13 cellular contexts compared by ENCODE assay signal in the genomic region with DNA sequence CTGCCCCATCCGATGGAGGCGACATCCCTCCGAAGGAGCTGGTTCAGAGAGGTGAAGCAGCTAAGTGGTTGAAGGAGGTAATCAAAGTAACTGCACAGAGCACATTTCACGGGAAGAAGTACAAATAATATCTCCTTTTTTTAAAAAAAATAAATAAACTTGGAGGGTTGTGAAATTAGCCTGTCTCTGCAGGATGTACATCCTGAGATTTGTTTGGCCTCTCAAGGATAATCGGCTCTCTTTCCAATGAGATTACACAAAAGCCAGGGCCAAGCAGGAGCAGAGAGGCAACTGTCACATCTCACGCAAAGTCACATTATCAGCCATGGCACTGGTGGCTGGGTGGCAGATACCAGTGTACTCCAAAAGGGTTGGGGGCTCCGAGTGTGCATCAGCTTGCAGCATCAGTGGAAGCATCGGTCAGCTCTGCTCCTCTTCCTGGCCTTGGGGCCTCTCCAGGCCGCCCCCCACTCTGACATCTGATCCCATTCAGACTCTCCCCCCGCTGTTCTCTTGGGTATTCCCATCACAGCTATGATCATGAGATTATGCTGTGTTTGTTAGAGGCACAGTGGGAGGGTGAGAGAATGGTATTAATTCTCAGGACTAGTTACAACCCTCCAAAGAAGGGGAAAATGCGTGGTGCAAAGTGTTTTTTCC.
"Had no signal": no experiment of that assay in that cellular context is flagged by ENCODE, and none has a peak within 500 bp of the region (broad histone marks: within the 10 kb centered on the region; RNA-seq: fewer than 3 reads in every experiment).

No MANE protein-coding gene starts in this region.

- FAIRE-seq: bronchial epithelial cell, endothelial cell of umbilical vein, urothelium cell line had no signal

- H3K4me3 Mint-ChIP-seq: activated CD8-positive, alpha-beta memory T cell treated with anti-CD3 and anti-CD28 coated beads, Interleukin-2, amount 10 ng/mL, durations not matched to agents 7 days and 5 days; activated naive CD8-positive, alpha-beta T cell; activated T-cell treated with anti-CD3 and anti-CD28 coated beads, Interleukin-2, amount 50 U/mL, for 24 hours; nephron had no signal

- H3K9me3 ChIP-seq: thyroid gland had no signal

- DNase-seq: activated CD8-positive, alpha-beta memory T cell treated with anti-CD3 and anti-CD28 coated beads, Interleukin-2, amount 10 ng/mL, durations not matched to agents 7 days and 5 days; activated effector memory CD4-positive, alpha-beta T cell treated with Interleukin-2 at 50 U/mL for 16 hours; activated T-cell treated with anti-CD3 and anti-CD28 coated beads, Interleukin-2, amount 50 U/mL, for 24 hours; amygdala; foreskin keratinocyte; stimulated activated CD4-positive, alpha-beta T cell treated with anti-CD3 and anti-CD28 coated beads, Interleukin-15, amount 100 ng/mL, for 24 hours; stimulated activated CD4-positive, alpha-beta T cell treated with anti-CD3 and anti-CD28 coated beads, Interleukin-4, amount 100 ng/mL, for 24 hours; thyroid gland had no signal

- H3K27me3 ChIP-seq: foreskin keratinocyte, thyroid gland had no signal

- H3K4me1 ChIP-seq: foreskin keratinocyte, thyroid gland had no signal

- H3K9me3 Mint-ChIP-seq: activated T-cell treated with anti-CD3 and anti-CD28 coated beads, Interleukin-2, amount 50 U/mL, for 24 hours; nephron had no signal

- H3K4me3 ChIP-seq: thyroid gland had no signal

- H3K36me3 ChIP-seq: thyroid gland had no signal

- H3K27me3 Mint-ChIP-seq: activated naive CD8-positive, alpha-beta T cell had no signal

- ATAC-seq: activated CD8-positive, alpha-beta memory T cell treated with anti-CD3 and anti-CD28 coated beads, Interleukin-2, amount 10 ng/mL, durations not matched to agents 7 days and 5 days; foreskin keratinocyte had no signal

- H3K27ac Mint-ChIP-seq: activated CD8-positive, alpha-beta memory T cell treated with anti-CD3 and anti-CD28 coated beads, Interleukin-2, amount 10 ng/mL, durations not matched to agents 7 days and 5 days; activated naive CD8-positive, alpha-beta T cell; activated T-cell treated with anti-CD3 and anti-CD28 coated beads, Interleukin-2, amount 50 U/mL, for 24 hours had no signal

- H3K27ac ChIP-seq: foreskin keratinocyte, thyroid gland had no signal
